8 cellular contexts compared by ENCODE assay signal in genomic region chrX:110317079-110317819, GRCh38. TPM values are rescaled to one million over a fixed set of nuclear protein-coding genes. Genes with fewer than 3 reads are reported as not detected.
DNase-seq lines count a peak whose midpoint lies in the region; ATAC-seq and TF ChIP-seq lines count a peak whose summit lies in the region.

No MANE protein-coding gene starts in this region.

- H3K27ac ChIP-seq in OCI-LY3 (ENCODE audit: low read length) (peak overlapping the region; percentile 59), cardiac muscle cell (peak overlapping the region; percentile 80)

- H3K36me3 ChIP-seq in OCI-LY3 (replicated peaks; ENCODE audit: low read depth, low read length): no peaks in the 10 kb centered on the region
- H3K36me3 ChIP-seq in cardiac muscle cell: no peaks in the 10 kb centered on the region

- CTCF ChIA-PET in activated naive CD4-positive, alpha-beta T cell treated with anti-CD3 and anti-CD28 coated beads for 36 hours (lab: Charles Lee): interaction anchor here (0.7 kb wide), 2 partner anchors 156 to 602 kb away, joined by 3 to 5 read pairs; no protein-coding TSS in a partner anchor

- H3K9me3 ChIP-seq in OCI-LY3 (ENCODE audit: insufficient read depth, low read length) (no peaks in the 10 kb centered on the region), cardiac muscle cell (ENCODE audit: low read depth) (no peaks in the 10 kb centered on the region)

- ATAC-seq in GM18498 (IDR thresholded peaks at IDR 0.05; ENCODE audit: unreplicated experiment): peak; percentile 26
- peak; percentile 9 for ATAC-seq in HG02588 (IDR thresholded peaks at IDR 0.05; ENCODE audit: unreplicated experiment)

- peak overlapping the region; percentile 91 for H3K4me3 Mint-ChIP-seq in activated naive CD4-positive, alpha-beta T cell treated with anti-CD3 and anti-CD28 coated beads for 36 hours

- peaks cover 17% of the 10 kb centered on the region; the same call in 1 of the 2 replicates for H4K20me1 ChIP-seq in OCI-LY3 (ENCODE audit: insufficient read depth, low read length)

- H3K4me2 ChIP-seq in OCI-LY3 (ENCODE audit: low read length): peak overlapping the region; percentile 85

- H3K4me1 ChIP-seq in OCI-LY3 (ENCODE audit: low read length): peaks cover 33% of the 10 kb centered on the region
- H3K4me1 ChIP-seq in cardiac muscle cell (ENCODE audit: low read depth): no peaks in the 10 kb centered on the region

- intact Hi-C loops in activated naive CD4-positive, alpha-beta T cell treated with anti-CD3 and anti-CD28 coated beads for 36 hours (cut with micrococcal nuclease): loop anchor here (2.0 to 10.0 kb wide), 4 partner anchors 92 to 472 kb away; partner anchors contain the start of gene TMEM164

- H3K4me3 ChIP-seq in OCI-LY3 (ENCODE audit: low read length): peak overlapping the region; percentile 80
- H3K4me3 ChIP-seq in cardiac muscle cell: peak overlapping the region; percentile 81

- H3K27me3 ChIP-seq in OCI-LY3 (ENCODE audit: low read depth, low read length): no peaks in the 10 kb centered on the region
- H3K27me3 ChIP-seq in cardiac muscle cell: no peaks in the 10 kb centered on the region

- TF ChIP-seq CTCF in OCI-LY3 (IDR thresholded peaks at IDR 0.05; ENCODE audit: low read depth, low read length) (no peak), cardiac muscle cell (IDR thresholded peaks at IDR 0.05; ENCODE audit: low read depth, low read length) (no peak)

- no peaks in the 10 kb centered on the region for H3K27me3 Mint-ChIP-seq in activated naive CD4-positive, alpha-beta T cell treated with anti-CD3 and anti-CD28 coated beads for 36 hours (ENCODE audit: low read depth)

- no peaks in the 10 kb centered on the region for H3K9me3 Mint-ChIP-seq in activated naive CD4-positive, alpha-beta T cell treated with anti-CD3 and anti-CD28 coated beads for 36 hours

- H3K4me1 Mint-ChIP-seq in activated naive CD4-positive, alpha-beta T cell treated with anti-CD3 and anti-CD28 coated beads for 36 hours (ENCODE audit: low read depth): peaks cover 26% of the 10 kb centered on the region

- peak overlapping the region; percentile 80 for H3K27ac Mint-ChIP-seq in activated naive CD4-positive, alpha-beta T cell treated with anti-CD3 and anti-CD28 coated beads for 36 hours

- peak overlapping the region; percentile 75 for H2AFZ ChIP-seq in OCI-LY3 (ENCODE audit: low read depth, low read length)

- peak overlapping the region; percentile 91 for H3K9ac ChIP-seq in OCI-LY3 (ENCODE audit: low read length)

- peaks cover 56% of the 10 kb centered on the region for H3K79me2 ChIP-seq in OCI-LY3 (ENCODE audit: low read length)

- DNase-seq in activated naive CD4-positive, alpha-beta T cell treated with anti-CD3 and anti-CD28 coated beads for 36 hours: peak; percentile 32
- peak in 1 of 2 donors; percentile 51 for DNase-seq in cardiac muscle cell (ENCODE audit: low read depth in 1 of 2, low spot score in 1 of 2)
- DNase-seq in pons (ENCODE audit: low spot score): peak; percentile 20
- no peak for DNase-seq in NCI-H2029 treated with DMSO at 0.1 percent for 48 hours (lab: John Stamatoyannopoulos, UW)
- DNase-seq in DMS79 treated with DMSO at 0.1 percent for 48 hours (lab: John Stamatoyannopoulos, UW): no peak

- peaks cover 1% of the 10 kb centered on the region for H3K36me3 Mint-ChIP-seq in activated naive CD4-positive, alpha-beta T cell treated with anti-CD3 and anti-CD28 coated beads for 36 hours (ENCODE audit: low read depth)

RNA-seq across cellular contexts. Expression of gene AMMECR1, which starts 0.6 kb away (rescaled TPM):
- total RNA-seq in activated naive CD4-positive, alpha-beta T cell treated with anti-CD3 and anti-CD28 coated beads for 36 hours: 1 to 10 TPM; 3.7 to 4.1 TPM
- total RNA-seq in cardiac muscle cell: 10.5 and 10.7 TPM in 2 replicates
- polyA plus RNA-seq in cardiac muscle cell: 20.0 and 22.1 TPM in 2 replicates

RNA-seq across cellular contexts. Expression of gene RTL9, which starts 41.4 kb away (rescaled TPM):
- not detected for total RNA-seq in activated naive CD4-positive, alpha-beta T cell treated with anti-CD3 and anti-CD28 coated beads for 36 hours
- total RNA-seq in cardiac muscle cell: 0.74 and 1.4 TPM in 2 replicates
- 0.39 and 0.88 TPM in 2 replicates for polyA plus RNA-seq in cardiac muscle cell

Comparison
In these comparisons a context has a peak if more than half of its experiments do, and no peak if none do; other contexts are left out.
1. DNase-seq: peak in activated naive CD4-positive, alpha-beta T cell treated with anti-CD3 and anti-CD28 coated beads for 36 hours (single experiment) and pons (single experiment); none in NCI-H2029 treated with DMSO at 0.1 percent for 48 hours (single experiment) and DMS79 treated with DMSO at 0.1 percent for 48 hours (single experiment).